1 cellular context compared by ENCODE assay signal in the genomic region with DNA sequence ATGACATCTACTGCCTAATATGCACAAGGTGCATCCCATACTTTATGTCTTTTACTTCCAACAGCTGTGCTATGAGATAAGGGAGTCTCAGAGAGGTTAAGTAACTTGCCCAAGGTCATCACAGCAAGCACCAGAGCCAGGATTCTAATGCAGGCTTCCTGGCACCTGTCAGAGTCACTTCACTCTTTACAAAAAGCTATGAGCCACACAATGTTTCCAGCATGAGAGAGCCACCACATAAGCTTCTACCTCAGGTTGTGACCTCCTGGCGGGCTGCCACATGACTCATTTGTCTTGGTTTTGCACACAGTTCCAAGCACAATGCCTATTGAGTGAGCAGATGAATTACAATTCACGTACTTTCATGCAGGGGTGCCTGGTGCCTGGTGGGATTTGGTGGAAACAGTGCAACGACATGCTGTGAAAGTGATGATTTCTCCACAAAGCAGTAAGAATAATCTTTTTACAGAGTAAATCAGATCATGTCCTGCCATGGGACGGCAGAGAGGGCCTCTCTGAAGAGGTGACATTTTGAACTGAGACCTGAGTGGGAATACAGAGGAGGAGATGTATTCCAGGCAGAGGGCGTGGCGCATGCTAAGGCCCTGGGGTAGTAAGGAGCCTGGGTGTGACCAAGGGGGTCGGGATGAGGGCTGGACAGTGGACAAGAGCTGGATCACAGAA.
TF ChIP-seq lines count a peak whose summit lies in the region.

No MANE protein-coding gene starts in this region.

TF ChIP-seq in IMR-90, 13 proteins besides CTCF, POLR2A, EP300 and RAD21:
- TF ChIP-seq RFX5 (IDR thresholded peaks at IDR 0.05; ENCODE audit: low read depth, low read length) (no peak), MAFK (IDR thresholded peaks at IDR 0.05; ENCODE audit: low read depth, low read length) (no peak), MAZ (IDR thresholded peaks at IDR 0.05; ENCODE audit: borderline replicate concordance, low read depth, low read length) (no peak), NFE2L2 (IDR thresholded peaks at IDR 0.05; ENCODE audit: low read depth, low read length) (no peak), SMC3 (IDR thresholded peaks at IDR 0.05; ENCODE audit: low read depth, low read length) (no peak), CHD1 (IDR thresholded peaks at IDR 0.05; ENCODE audit: low read depth, low read length) (no peak), MXI1 (IDR thresholded peaks at IDR 0.05; ENCODE audit: borderline replicate concordance, low read depth, low read length) (no peak), RCOR1 (IDR thresholded peaks at IDR 0.05; ENCODE audit: insufficient replicate concordance, low read length) (no peak)
- TF ChIP-seq, protein P1, sequence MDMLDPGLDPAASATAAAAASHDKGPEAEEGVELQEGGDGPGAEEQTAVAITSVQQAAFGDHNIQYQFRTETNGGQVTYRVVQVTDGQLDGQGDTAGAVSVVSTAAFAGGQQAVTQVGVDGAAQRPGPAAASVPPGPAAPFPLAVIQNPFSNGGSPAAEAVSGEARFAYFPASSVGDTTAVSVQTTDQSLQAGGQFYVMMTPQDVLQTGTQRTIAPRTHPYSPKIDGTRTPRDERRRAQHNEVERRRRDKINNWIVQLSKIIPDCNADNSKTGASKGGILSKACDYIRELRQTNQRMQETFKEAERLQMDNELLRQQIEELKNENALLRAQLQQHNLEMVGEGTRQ (IDR thresholded peaks at IDR 0.05; ENCODE audit: low read depth, low read length), result no peak
